Comparison of ENCODE assay signal across 3 cellular contexts in the genomic region with DNA sequence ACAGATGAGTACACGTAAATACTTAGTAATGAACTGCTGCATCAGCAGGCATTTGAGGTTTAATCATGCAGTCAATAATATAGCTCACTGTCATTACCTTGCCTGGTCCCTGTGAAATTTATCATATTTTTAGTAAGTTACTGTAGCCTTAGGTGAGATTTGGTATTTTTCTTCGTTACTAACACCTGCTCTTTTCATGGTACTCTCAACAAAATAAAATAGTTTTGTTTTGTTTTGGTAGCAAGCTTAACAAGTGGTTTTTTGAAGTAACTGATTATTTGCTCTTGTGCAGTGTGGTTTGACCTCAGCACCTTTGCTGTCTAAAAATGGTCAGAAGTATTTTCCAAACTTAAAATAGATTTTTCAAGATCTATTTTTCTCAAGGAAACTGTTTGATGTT.
A peak's percentile ranks its signal among the peaks of the same experiment; 100 is the strongest.
TF ChIP-seq lines count a peak whose summit lies in the region.

No MANE protein-coding gene starts in this region.

TF ChIP-seq in A549, 52 proteins besides CTCF, POLR2A, EP300 and RAD21:
- TF ChIP-seq MAFK (IDR thresholded peaks at IDR 0.05; ENCODE audit: partially characterized antibody): peak; percentile 7
- TF ChIP-seq NR3C1 (IDR thresholded peaks at IDR 0.05): no peak

TF ChIP-seq in GM12878, 131 proteins besides CTCF, POLR2A, EP300 and RAD21 (continues in another document):
- TF ChIP-seq NR2F1 (conservative IDR thresholded peaks at IDR 0.05): peak; percentile 99
- TF ChIP-seq SMAD5 (IDR thresholded peaks at IDR 0.05; ENCODE audit: low read depth): no peak
- 0 out of 2 replicates have a peak, but pooled peaks have one; percentile 22 for TF ChIP-seq MYB (IDR thresholded peaks at IDR 0.05; ENCODE audit: borderline replicate concordance, low read depth, low read length)
- no peak for TF ChIP-seq STAT3 (IDR thresholded peaks at IDR 0.05; ENCODE audit: low read depth, low read length)
- TF ChIP-seq BHLHE40 (IDR thresholded peaks at IDR 0.05; ENCODE audit: borderline replicate concordance in 1 of 2, low read depth in 2 of 2, low read length in 1 of 2): peak; percentile 78 to 85; a peak in 3 of 4 replicates
- no peak for TF ChIP-seq SMAD1 (IDR thresholded peaks at IDR 0.05; ENCODE audit: low read depth, partially characterized antibody)
- peak; percentile 75 to 84; a peak in 2 of 4 replicates for TF ChIP-seq IKZF2 (IDR thresholded peaks at IDR 0.05)
- TF ChIP-seq, protein P1, sequence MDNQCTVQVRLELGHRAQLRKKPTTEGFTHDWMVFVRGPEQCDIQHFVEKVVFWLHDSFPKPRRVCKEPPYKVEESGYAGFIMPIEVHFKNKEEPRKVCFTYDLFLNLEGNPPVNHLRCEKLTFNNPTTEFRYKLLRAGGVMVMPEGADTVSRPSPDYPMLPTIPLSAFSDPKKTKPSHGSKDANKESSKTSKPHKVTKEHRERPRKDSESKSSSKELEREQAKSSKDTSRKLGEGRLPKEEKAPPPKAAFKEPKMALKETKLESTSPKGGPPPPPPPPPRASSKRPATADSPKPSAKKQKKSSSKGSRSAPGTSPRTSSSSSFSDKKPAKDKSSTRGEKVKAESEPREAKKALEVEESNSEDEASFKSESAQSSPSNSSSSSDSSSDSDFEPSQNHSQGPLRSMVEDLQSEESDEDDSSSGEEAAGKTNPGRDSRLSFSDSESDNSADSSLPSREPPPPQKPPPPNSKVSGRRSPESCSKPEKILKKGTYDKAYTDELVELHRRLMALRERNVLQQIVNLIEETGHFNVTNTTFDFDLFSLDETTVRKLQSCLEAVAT (IDR thresholded peaks at IDR 0.05): peak; percentile 56; the same call in 1 of the 2 replicates
- peak; percentile 79 for TF ChIP-seq TBL1XR1 (IDR thresholded peaks at IDR 0.05; ENCODE audit: low read depth, low read length)
- TF ChIP-seq ZBED1 (IDR thresholded peaks at IDR 0.05; ENCODE audit: borderline replicate concordance): no peak
- TF ChIP-seq MEF2B (IDR thresholded peaks at IDR 0.05; ENCODE audit: partially characterized antibody, poor library complexity, severe bottlenecking): peak; percentile 92
- TF ChIP-seq, protein P2, sequence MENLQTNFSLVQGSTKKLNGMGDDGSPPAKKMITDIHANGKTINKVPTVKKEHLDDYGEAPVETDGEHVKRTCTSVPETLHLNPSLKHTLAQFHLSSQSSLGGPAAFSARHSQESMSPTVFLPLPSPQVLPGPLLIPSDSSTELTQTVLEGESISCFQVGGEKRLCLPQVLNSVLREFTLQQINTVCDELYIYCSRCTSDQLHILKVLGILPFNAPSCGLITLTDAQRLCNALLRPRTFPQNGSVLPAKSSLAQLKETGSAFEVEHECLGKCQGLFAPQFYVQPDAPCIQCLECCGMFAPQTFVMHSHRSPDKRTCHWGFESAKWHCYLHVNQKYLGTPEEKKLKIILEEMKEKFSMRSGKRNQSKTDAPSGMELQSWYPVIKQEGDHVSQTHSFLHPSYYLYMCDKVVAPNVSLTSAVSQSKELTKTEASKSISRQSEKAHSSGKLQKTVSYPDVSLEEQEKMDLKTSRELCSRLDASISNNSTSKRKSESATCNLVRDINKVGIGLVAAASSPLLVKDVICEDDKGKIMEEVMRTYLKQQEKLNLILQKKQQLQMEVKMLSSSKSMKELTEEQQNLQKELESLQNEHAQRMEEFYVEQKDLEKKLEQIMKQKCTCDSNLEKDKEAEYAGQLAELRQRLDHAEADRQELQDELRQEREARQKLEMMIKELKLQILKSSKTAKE (IDR thresholded peaks at IDR 0.05; ENCODE audit: low read depth, poor library complexity, severe bottlenecking): peak; percentile 56
- 0 out of 2 replicates have a peak, but pooled peaks have one; percentile 58 for TF ChIP-seq NFIC (IDR thresholded peaks at IDR 0.05; ENCODE audit: low read depth, low read length)
- TF ChIP-seq CEBPB (IDR thresholded peaks at IDR 0.05; ENCODE audit: borderline replicate concordance in 1 of 2, low read depth in 2 of 2, low read length in 2 of 2): peak in 1 of 2 experiments; percentile 44; a peak in 1 of 4 replicates
- TF ChIP-seq IRF4 (IDR thresholded peaks at IDR 0.05; ENCODE audit: low read depth, low read length): no peak
- peak; percentile 69 for TF ChIP-seq IKZF1 (conservative IDR thresholded peaks at IDR 0.05)
- TF ChIP-seq RUNX3 (IDR thresholded peaks at IDR 0.05; ENCODE audit: low read length): peak; percentile 77
- TF ChIP-seq ZNF24 (IDR thresholded peaks at IDR 0.05): peak; percentile 52; the same call in 1 of the 2 replicates
- no peak for TF ChIP-seq EED (IDR thresholded peaks at IDR 0.05; ENCODE audit: low read depth)
- peak; percentile 73 for TF ChIP-seq BMI1 (IDR thresholded peaks at IDR 0.05; ENCODE audit: borderline replicate concordance)
- peak; percentile 34; the same call in 1 of the 2 replicates for TF ChIP-seq RAD51 (IDR thresholded peaks at IDR 0.05)
- TF ChIP-seq, protein P3, sequence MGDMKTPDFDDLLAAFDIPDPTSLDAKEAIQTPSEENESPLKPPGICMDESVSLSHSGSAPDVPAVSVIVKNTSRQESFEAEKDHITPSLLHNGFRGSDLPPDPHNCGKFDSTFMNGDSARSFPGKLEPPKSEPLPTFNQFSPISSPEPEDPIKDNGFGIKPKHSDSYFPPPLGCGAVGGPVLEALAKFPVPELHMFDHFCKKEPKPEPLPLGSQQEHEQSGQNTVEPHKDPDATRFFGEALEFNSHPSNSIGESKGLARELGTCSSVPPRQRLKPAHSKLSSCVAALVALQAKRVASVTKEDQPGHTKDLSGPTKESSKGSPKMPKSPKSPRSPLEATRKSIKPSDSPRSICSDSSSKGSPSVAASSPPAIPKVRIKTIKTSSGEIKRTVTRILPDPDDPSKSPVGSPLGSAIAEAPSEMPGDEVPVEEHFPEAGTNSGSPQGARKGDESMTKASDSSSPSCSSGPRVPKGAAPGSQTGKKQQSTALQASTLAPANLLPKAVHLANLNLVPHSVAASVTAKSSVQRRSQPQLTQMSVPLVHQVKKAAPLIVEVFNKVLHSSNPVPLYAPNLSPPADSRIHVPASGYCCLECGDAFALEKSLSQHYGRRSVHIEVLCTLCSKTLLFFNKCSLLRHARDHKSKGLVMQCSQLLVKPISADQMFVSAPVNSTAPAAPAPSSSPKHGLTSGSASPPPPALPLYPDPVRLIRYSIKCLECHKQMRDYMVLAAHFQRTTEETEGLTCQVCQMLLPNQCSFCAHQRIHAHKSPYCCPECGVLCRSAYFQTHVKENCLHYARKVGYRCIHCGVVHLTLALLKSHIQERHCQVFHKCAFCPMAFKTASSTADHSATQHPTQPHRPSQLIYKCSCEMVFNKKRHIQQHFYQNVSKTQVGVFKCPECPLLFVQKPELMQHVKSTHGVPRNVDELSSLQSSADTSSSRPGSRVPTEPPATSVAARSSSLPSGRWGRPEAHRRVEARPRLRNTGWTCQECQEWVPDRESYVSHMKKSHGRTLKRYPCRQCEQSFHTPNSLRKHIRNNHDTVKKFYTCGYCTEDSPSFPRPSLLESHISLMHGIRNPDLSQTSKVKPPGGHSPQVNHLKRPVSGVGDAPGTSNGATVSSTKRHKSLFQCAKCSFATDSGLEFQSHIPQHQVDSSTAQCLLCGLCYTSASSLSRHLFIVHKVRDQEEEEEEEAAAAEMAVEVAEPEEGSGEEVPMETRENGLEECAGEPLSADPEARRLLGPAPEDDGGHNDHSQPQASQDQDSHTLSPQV (IDR thresholded peaks at IDR 0.05): 0 out of 2 replicates have a peak, but pooled peaks have one; percentile 73
- no peak for TF ChIP-seq CHD1 (IDR thresholded peaks at IDR 0.05; ENCODE audit: low read depth, low read length)

TF ChIP-seq in SK-N-SH, 30 proteins besides CTCF, POLR2A, EP300 and RAD21:
- TF ChIP-seq TEAD4 (IDR thresholded peaks at IDR 0.05; ENCODE audit: borderline replicate concordance, insufficient read depth) (no peak), EZH2phosphoT487 (IDR thresholded peaks at IDR 0.05; ENCODE audit: borderline replicate concordance, low read depth) (no peak), MEF2A (IDR thresholded peaks at IDR 0.05; ENCODE audit: borderline replicate concordance, low read depth) (no peak), RXRA (IDR thresholded peaks at IDR 0.05; ENCODE audit: borderline replicate concordance, low read depth) (no peak), SMC3 (IDR thresholded peaks at IDR 0.05; ENCODE audit: low read depth, low read length) (no peak), RFX5 (IDR thresholded peaks at IDR 0.05; ENCODE audit: low read length) (no peak), SIN3A (IDR thresholded peaks at IDR 0.05; ENCODE audit: borderline replicate concordance, low read depth, low read length) (no peak), FOXM1 (IDR thresholded peaks at IDR 0.05; ENCODE audit: low read depth) (no peak), NFIC (IDR thresholded peaks at IDR 0.05; ENCODE audit: borderline replicate concordance) (no peak), YY1 (IDR thresholded peaks at IDR 0.05; ENCODE audit: low read depth) (no peak), RCOR1 (IDR thresholded peaks at IDR 0.05; ENCODE audit: low read length) (no peak), ELF1 (IDR thresholded peaks at IDR 0.05) (no peak), MXI1 (IDR thresholded peaks at IDR 0.05; ENCODE audit: low read depth, low read length) (no peak), JUND (IDR thresholded peaks at IDR 0.05) (no peak), TCF12 (IDR thresholded peaks at IDR 0.05) (no peak)
- TF ChIP-seq, protein P4, sequence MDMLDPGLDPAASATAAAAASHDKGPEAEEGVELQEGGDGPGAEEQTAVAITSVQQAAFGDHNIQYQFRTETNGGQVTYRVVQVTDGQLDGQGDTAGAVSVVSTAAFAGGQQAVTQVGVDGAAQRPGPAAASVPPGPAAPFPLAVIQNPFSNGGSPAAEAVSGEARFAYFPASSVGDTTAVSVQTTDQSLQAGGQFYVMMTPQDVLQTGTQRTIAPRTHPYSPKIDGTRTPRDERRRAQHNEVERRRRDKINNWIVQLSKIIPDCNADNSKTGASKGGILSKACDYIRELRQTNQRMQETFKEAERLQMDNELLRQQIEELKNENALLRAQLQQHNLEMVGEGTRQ (IDR thresholded peaks at IDR 0.05; ENCODE audit: borderline replicate concordance, low read depth, low read length): no peak
- TF ChIP-seq, protein P5, sequence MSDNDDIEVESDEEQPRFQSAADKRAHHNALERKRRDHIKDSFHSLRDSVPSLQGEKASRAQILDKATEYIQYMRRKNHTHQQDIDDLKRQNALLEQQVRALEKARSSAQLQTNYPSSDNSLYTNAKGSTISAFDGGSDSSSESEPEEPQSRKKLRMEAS (IDR thresholded peaks at IDR 0.05; ENCODE audit: low read depth): no peak
- TF ChIP-seq, protein P6, sequence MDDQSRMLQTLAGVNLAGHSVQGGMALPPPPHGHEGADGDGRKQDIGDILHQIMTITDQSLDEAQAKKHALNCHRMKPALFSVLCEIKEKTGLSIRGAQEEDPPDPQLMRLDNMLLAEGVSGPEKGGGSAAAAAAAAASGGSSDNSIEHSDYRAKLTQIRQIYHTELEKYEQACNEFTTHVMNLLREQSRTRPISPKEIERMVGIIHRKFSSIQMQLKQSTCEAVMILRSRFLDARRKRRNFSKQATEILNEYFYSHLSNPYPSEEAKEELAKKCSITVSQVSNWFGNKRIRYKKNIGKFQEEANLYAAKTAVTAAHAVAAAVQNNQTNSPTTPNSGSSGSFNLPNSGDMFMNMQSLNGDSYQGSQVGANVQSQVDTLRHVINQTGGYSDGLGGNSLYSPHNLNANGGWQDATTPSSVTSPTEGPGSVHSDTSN (IDR thresholded peaks at IDR 0.05): no peak
- TF ChIP-seq, protein P7, sequence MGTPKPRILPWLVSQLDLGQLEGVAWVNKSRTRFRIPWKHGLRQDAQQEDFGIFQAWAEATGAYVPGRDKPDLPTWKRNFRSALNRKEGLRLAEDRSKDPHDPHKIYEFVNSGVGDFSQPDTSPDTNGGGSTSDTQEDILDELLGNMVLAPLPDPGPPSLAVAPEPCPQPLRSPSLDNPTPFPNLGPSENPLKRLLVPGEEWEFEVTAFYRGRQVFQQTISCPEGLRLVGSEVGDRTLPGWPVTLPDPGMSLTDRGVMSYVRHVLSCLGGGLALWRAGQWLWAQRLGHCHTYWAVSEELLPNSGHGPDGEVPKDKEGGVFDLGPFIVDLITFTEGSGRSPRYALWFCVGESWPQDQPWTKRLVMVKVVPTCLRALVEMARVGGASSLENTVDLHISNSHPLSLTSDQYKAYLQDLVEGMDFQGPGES (IDR thresholded peaks at IDR 0.05; ENCODE audit: low read depth, low read length): no peak
- TF ChIP-seq, protein P8, sequence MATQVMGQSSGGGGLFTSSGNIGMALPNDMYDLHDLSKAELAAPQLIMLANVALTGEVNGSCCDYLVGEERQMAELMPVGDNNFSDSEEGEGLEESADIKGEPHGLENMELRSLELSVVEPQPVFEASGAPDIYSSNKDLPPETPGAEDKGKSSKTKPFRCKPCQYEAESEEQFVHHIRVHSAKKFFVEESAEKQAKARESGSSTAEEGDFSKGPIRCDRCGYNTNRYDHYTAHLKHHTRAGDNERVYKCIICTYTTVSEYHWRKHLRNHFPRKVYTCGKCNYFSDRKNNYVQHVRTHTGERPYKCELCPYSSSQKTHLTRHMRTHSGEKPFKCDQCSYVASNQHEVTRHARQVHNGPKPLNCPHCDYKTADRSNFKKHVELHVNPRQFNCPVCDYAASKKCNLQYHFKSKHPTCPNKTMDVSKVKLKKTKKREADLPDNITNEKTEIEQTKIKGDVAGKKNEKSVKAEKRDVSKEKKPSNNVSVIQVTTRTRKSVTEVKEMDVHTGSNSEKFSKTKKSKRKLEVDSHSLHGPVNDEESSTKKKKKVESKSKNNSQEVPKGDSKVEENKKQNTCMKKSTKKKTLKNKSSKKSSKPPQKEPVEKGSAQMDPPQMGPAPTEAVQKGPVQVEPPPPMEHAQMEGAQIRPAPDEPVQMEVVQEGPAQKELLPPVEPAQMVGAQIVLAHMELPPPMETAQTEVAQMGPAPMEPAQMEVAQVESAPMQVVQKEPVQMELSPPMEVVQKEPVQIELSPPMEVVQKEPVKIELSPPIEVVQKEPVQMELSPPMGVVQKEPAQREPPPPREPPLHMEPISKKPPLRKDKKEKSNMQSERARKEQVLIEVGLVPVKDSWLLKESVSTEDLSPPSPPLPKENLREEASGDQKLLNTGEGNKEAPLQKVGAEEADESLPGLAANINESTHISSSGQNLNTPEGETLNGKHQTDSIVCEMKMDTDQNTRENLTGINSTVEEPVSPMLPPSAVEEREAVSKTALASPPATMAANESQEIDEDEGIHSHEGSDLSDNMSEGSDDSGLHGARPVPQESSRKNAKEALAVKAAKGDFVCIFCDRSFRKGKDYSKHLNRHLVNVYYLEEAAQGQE (IDR thresholded peaks at IDR 0.05; ENCODE audit: low read depth, low read length): no peak
